Comparison of ENCODE assay signal across 8 cellular contexts in genomic region chr1:20732071-20732587, GRCh38. TPM values are rescaled to one million over a fixed set of nuclear protein-coding genes. Genes with fewer than 3 reads are reported as not detected.
A peak's percentile ranks its signal among the peaks of the same experiment; 100 is the strongest.
DNase-seq lines count a peak whose midpoint lies in the region; ATAC-seq, FAIRE-seq and TF ChIP-seq lines count a peak whose summit lies in the region.

No MANE protein-coding gene starts in this region.

- H3K36me3 ChIP-seq in endothelial cell of umbilical vein (ENCODE audit: control insufficient read depth in 2 of 2, extremely low read depth in 1 of 2, insufficient read depth in 2 of 2, low read length in 2 of 2): no peaks in the 10 kb centered on the region

- DNase-seq in NCI-H446 (lab: John Stamatoyannopoulos, UW): peak; percentile 66 to 91
- DNase-seq in activated CD8-positive, alpha-beta memory T cell treated with anti-CD3 and anti-CD28 coated beads, Interleukin-2, amount 10 ng/mL, durations not matched to agents 7 days and 5 days: no peak
- DNase-seq in endothelial cell of umbilical vein (ENCODE audit: low read depth, low spot score): peak; percentile 46
- DNase-seq in middle frontal gyrus (ENCODE audit: extremely low spot score, low spot score): peak; percentile 53
- peak; percentile 30 for DNase-seq in stimulated activated CD8-positive, alpha-beta memory T cell treated with anti-CD3 and anti-CD28 coated beads, Interleukin-7, amount 100 ng/mL, for 24 hours (ENCODE audit: low read depth)

- H3K4me1 Mint-ChIP-seq in activated CD8-positive, alpha-beta memory T cell treated with anti-CD3 and anti-CD28 coated beads, Interleukin-2, amount 10 ng/mL, durations not matched to agents 7 days and 5 days: peaks cover 20% of the 10 kb centered on the region

- dilution Hi-C loops in endothelial cell of umbilical vein (cut with MboI; ENCODE audit: extremely low pct_ligation_motif_present, low sequenced_read_pairs): no loop called here

- H3K27ac Mint-ChIP-seq in activated CD8-positive, alpha-beta memory T cell treated with anti-CD3 and anti-CD28 coated beads, Interleukin-2, amount 10 ng/mL, durations not matched to agents 7 days and 5 days: no peak overlapping the region

- peak; percentile 91 for FAIRE-seq in G401.6 (lab: Jason Lieb, UNC)
- peak; percentile 37 for FAIRE-seq in endothelial cell of umbilical vein (lab: Jason Lieb, UNC)

- peaks cover 43% of the 10 kb centered on the region for H3K27me3 Mint-ChIP-seq in activated CD8-positive, alpha-beta memory T cell treated with anti-CD3 and anti-CD28 coated beads, Interleukin-2, amount 10 ng/mL, durations not matched to agents 7 days and 5 days

- peaks cover 5% of the 10 kb centered on the region for H3K36me3 Mint-ChIP-seq in activated CD8-positive, alpha-beta memory T cell treated with anti-CD3 and anti-CD28 coated beads, Interleukin-2, amount 10 ng/mL, durations not matched to agents 7 days and 5 days

- H3K9ac ChIP-seq in endothelial cell of umbilical vein (replicated peaks; ENCODE audit: extremely low read depth, insufficient read depth, low read length): peak overlapping the region; percentile 72

- peaks cover 14% of the 10 kb centered on the region for H3K4me1 ChIP-seq in endothelial cell of umbilical vein (ENCODE audit: control insufficient read depth, extremely low read depth, insufficient read depth, low read length)

- peaks cover 7 to 16% of the 10 kb centered on the region in 2 experiments for H3K27me3 ChIP-seq in endothelial cell of umbilical vein (ENCODE audit: control insufficient read depth in 2 of 2, insufficient read depth in 2 of 2, low read length in 2 of 2)

- no peaks in the 10 kb centered on the region for H3K9me3 ChIP-seq in endothelial cell of umbilical vein (replicated peaks; ENCODE audit: control insufficient read depth, insufficient read depth, low read length)

- H3K79me2 ChIP-seq in endothelial cell of umbilical vein (ENCODE audit: control insufficient read depth, insufficient read depth, low read length): no peaks in the 10 kb centered on the region

- H3K9me3 Mint-ChIP-seq in activated CD8-positive, alpha-beta memory T cell treated with anti-CD3 and anti-CD28 coated beads, Interleukin-2, amount 10 ng/mL, durations not matched to agents 7 days and 5 days (ENCODE audit: low read depth): no peaks in the 10 kb centered on the region

- TF ChIP-seq POLR2A in endothelial cell of umbilical vein (IDR thresholded peaks at IDR 0.05; ENCODE audit: low read depth, low read length): no peak

- BruUV-seq in endothelial cell of umbilical vein (replicated peaks; lab: Mats Ljungman, UMichigan): no TSS peak

- peak overlapping the region; percentile 79 for H3K4me3 Mint-ChIP-seq in activated CD8-positive, alpha-beta memory T cell treated with anti-CD3 and anti-CD28 coated beads, Interleukin-2, amount 10 ng/mL, durations not matched to agents 7 days and 5 days

- CTCF ChIA-PET in activated CD8-positive, alpha-beta memory T cell treated with anti-CD3 and anti-CD28 coated beads, Interleukin-2, amount 10 ng/mL, durations not matched to agents 7 days and 5 days (lab: Charles Lee): interaction anchor here (1.8 to 4.3 kb wide), 2 partner anchors 35 kb away, joined by 5 to 22 read pairs; no protein-coding TSS in a partner anchor
- CTCF ChIA-PET in endothelial cell of umbilical vein (lab: Charles Lee): interaction anchor here (1.3 to 2.5 kb wide), 5 partner anchors 14 to 463 kb away, joined by 4 to 18 read pairs (median 6); partner anchors contain the start of gene KIF17

- POLR2A ChIA-PET in endothelial cell of umbilical vein (lab: Charles Lee): no interaction called here

- H3K27ac ChIP-seq in endothelial cell of umbilical vein (ENCODE audit: insufficient read depth, low read depth, low read length): peak overlapping the region; percentile 56

- H3K4me3 ChIP-seq in endothelial cell of umbilical vein (replicated peaks in 1 of 3; ENCODE audit: insufficient read depth in 1 of 3, low read depth in 1 of 3, low read length in 3 of 3): peak overlapping the region; percentile 27 to 57 (median 42)

- no peak for TF ChIP-seq CTCF in endothelial cell of umbilical vein (IDR thresholded peaks at IDR 0.05; ENCODE audit: extremely low read depth in 1 of 2, insufficient read depth in 1 of 2, low read depth in 1 of 2, low read length in 2 of 2)

- no peaks in the 10 kb centered on the region for H3K9me1 ChIP-seq in endothelial cell of umbilical vein (replicated peaks; ENCODE audit: control insufficient read depth, extremely low read depth, insufficient read depth, low read length)

- no peaks in the 10 kb centered on the region for H4K20me1 ChIP-seq in endothelial cell of umbilical vein (replicated peaks; ENCODE audit: control insufficient read depth, extremely low read depth, insufficient read depth, low read length)

- ATAC-seq in HG02763 (IDR thresholded peaks at IDR 0.05; ENCODE audit: unreplicated experiment) (peak; percentile 52), GM18873 (IDR thresholded peaks at IDR 0.05; ENCODE audit: low FRiP score, unreplicated experiment) (no peak)
- peak; percentile 78 for ATAC-seq in activated CD8-positive, alpha-beta memory T cell treated with anti-CD3 and anti-CD28 coated beads, Interleukin-2, amount 10 ng/mL, durations not matched to agents 7 days and 5 days

- intact Hi-C loops in endothelial cell of umbilical vein (cut with micrococcal nuclease): no loop called here

- H3K4me2 ChIP-seq in endothelial cell of umbilical vein (ENCODE audit: insufficient read depth, low read length): peak overlapping the region; percentile 76

- H2AFZ ChIP-seq in endothelial cell of umbilical vein (ENCODE audit: low read depth, low read length): peak overlapping the region; percentile 22

TF ChIP-seq in endothelial cell of umbilical vein, 7 proteins besides CTCF, POLR2A, EP300 and RAD21:
- TF ChIP-seq GATA2 (IDR thresholded peaks at IDR 0.05; ENCODE audit: insufficient read depth, insufficient read length, low read depth, low read length) (no peak), MYC (IDR thresholded peaks at IDR 0.05; ENCODE audit: low read depth, low read length) (no peak), POLR2AphosphoS5 (IDR thresholded peaks at IDR 0.05; ENCODE audit: insufficient read depth, low read depth, low read length) (no peak), JUN (IDR thresholded peaks at IDR 0.05; ENCODE audit: borderline replicate concordance, insufficient read depth, insufficient read length, low read depth) (no peak), EZH2 (IDR thresholded peaks at IDR 0.05; ENCODE audit: borderline replicate concordance, low read depth, low read length, severe bottlenecking) (no peak), FOS (IDR thresholded peaks at IDR 0.05; ENCODE audit: borderline replicate concordance, insufficient read depth, low read length) (no peak), MAX (IDR thresholded peaks at IDR 0.05; ENCODE audit: insufficient read depth, insufficient read length) (no peak)

RNA-seq across cellular contexts. Expression of gene SH2D5, which starts 0.4 kb away (rescaled TPM):
- total RNA-seq in activated CD8-positive, alpha-beta memory T cell treated with anti-CD3 and anti-CD28 coated beads, Interleukin-2, amount 10 ng/mL, durations not matched to agents 7 days and 5 days: not detected
- 1.0 and 2.4 TPM in 2 replicates for total RNA-seq in endothelial cell of umbilical vein
- polyA plus RNA-seq in endothelial cell of umbilical vein: 0.18 and 0.23 TPM in 2 replicates
- 0.13 and 0.17 TPM in 2 replicates for polyA plus RNA-seq in endothelial cell of umbilical vein (2011; cell fraction: cytosol; rRNA removed)
- polyA plus RNA-seq in endothelial cell of umbilical vein (2011; cell fraction: nucleus; rRNA removed): 0.97 and 1.4 TPM in 2 replicates
- 0.59 and 0.84 TPM in 2 replicates for polyA plus RNA-seq in endothelial cell of umbilical vein (2012)
- polyA minus RNA-seq in endothelial cell of umbilical vein: 0.22 and 0.28 TPM in 2 replicates
- polyA minus RNA-seq in endothelial cell of umbilical vein (2011; cell fraction: cytosol; rRNA and poly(A)+ RNA removed): not detected
- 0.34 and 0.72 TPM in 2 replicates for polyA minus RNA-seq in endothelial cell of umbilical vein (2011; cell fraction: nucleus; rRNA and poly(A)+ RNA removed)

RNA-seq across cellular contexts. Expression of gene KIF17, which starts 14.3 kb away (rescaled TPM):
- not detected for total RNA-seq in activated CD8-positive, alpha-beta memory T cell treated with anti-CD3 and anti-CD28 coated beads, Interleukin-2, amount 10 ng/mL, durations not matched to agents 7 days and 5 days
- total RNA-seq in endothelial cell of umbilical vein: 0.72 and 1.5 TPM in 2 replicates
- 1.1 and 1.3 TPM in 2 replicates for polyA plus RNA-seq in endothelial cell of umbilical vein
- polyA plus RNA-seq in endothelial cell of umbilical vein (2011; cell fraction: cytosol; rRNA removed): 0.62 and 0.85 TPM in 2 replicates
- polyA plus RNA-seq in endothelial cell of umbilical vein (2011; cell fraction: nucleus; rRNA removed): 0.42 and 0.45 TPM in 2 replicates
- polyA plus RNA-seq in endothelial cell of umbilical vein (2012): 0.15 and 0.31 TPM in 2 replicates
- 0.17 and 0.24 TPM in 2 replicates for polyA minus RNA-seq in endothelial cell of umbilical vein
- polyA minus RNA-seq in endothelial cell of umbilical vein (2011; cell fraction: cytosol; rRNA and poly(A)+ RNA removed): not detected
- polyA minus RNA-seq in endothelial cell of umbilical vein (2011; cell fraction: nucleus; rRNA and poly(A)+ RNA removed): not detected in 2 replicates

RNA-seq across cellular contexts. Expression of gene HP1BP3, which starts 55.0 kb away (rescaled TPM):
- total RNA-seq in activated CD8-positive, alpha-beta memory T cell treated with anti-CD3 and anti-CD28 coated beads, Interleukin-2, amount 10 ng/mL, durations not matched to agents 7 days and 5 days: 100 to 1,000 TPM; 295 to 364 TPM
- total RNA-seq in endothelial cell of umbilical vein: 228 and 231 TPM in 2 replicates
- 78.1 and 87.2 TPM in 2 replicates for polyA plus RNA-seq in endothelial cell of umbilical vein
- 129 and 133 TPM in 2 replicates for polyA plus RNA-seq in endothelial cell of umbilical vein (2011; cell fraction: cytosol; rRNA removed)
- 234 and 329 TPM in 2 replicates for polyA plus RNA-seq in endothelial cell of umbilical vein (2011; cell fraction: nucleus; rRNA removed)
- polyA plus RNA-seq in endothelial cell of umbilical vein (2012): 98.7 and 131 TPM in 2 replicates
- 78.1 and 84.7 TPM in 2 replicates for polyA minus RNA-seq in endothelial cell of umbilical vein
- polyA minus RNA-seq in endothelial cell of umbilical vein (2011; cell fraction: cytosol; rRNA and poly(A)+ RNA removed): 105 TPM
- 86.3 and 131 TPM in 2 replicates for polyA minus RNA-seq in endothelial cell of umbilical vein (2011; cell fraction: nucleus; rRNA and poly(A)+ RNA removed)
